ENCODE assay signal across 20 cellular contexts in the genomic region with DNA sequence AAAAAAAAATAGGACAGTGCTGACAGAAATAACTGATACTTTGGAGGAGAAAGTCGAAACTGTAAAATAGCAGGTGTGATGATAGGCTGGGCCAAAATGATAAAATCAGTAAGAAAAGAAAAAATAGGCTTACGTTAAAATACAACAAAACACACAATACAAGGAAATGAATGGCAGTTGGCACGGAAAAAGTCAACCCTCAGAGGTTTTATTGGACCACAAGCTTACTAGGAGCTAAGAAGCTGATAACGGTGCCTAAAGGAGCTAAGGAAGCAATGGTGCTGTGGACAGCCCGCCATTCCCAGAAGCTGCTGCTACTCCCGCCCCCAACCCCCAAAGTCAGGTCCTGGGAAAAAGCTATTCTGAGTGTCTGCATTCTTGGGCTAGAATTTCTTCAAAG. TPM values are rescaled to one million over a fixed set of nuclear protein-coding genes. Genes with fewer than 3 reads are reported as not detected.
DNase-seq lines count a peak whose midpoint lies in the region; ATAC-seq and TF ChIP-seq lines count a peak whose summit lies in the region.
"Had no signal": no experiment of that assay in that cellular context is flagged by ENCODE, and none has a peak within 500 bp of the region (broad histone marks: within the 10 kb centered on the region; RNA-seq: fewer than 3 reads in every experiment).

No MANE protein-coding gene starts in this region.

- H3F3A ChIP-seq in GM23338 (replicated peaks; ENCODE audit: low read depth) (no peaks in the 10 kb centered on the region), Loucy (ENCODE audit: low read depth) (0 out of 2 replicates have a peak, but pooled peaks cover 6% of the 10 kb centered on the region), smooth muscle cell (ENCODE audit: low read depth) (no peaks in the 10 kb centered on the region)

- H2AFZ ChIP-seq in GM23338 (no peak overlapping the region; the same call in 1 of the 2 replicates), Loucy (ENCODE audit: low read length) (peak overlapping the region; percentile 8; the same call in 1 of the 2 replicates), smooth muscle cell (ENCODE audit: low read depth) (no peak overlapping the region)

- intact Hi-C loops in sciatic nerve (cut with DNase I) = no loop called here

- H4K20me1 ChIP-seq in GM23338 (replicated peaks; ENCODE audit: insufficient read depth) = no peaks in the 10 kb centered on the region
- H4K20me1 ChIP-seq in Loucy (ENCODE audit: insufficient read depth, low read length, poor library complexity, severe bottlenecking) = no peaks in the 10 kb centered on the region
- no peaks in the 10 kb centered on the region for H4K20me1 ChIP-seq in smooth muscle cell (ENCODE audit: low read depth)
- H4K20me1 ChIP-seq: BLaER1 treated with 17β-estradiol and CSF1 and Interleukin-3, amounts not matched to agents 10 nM and 100 nM had no signal

- peaks cover 4% of the 10 kb centered on the region for H3K9me3 Mint-ChIP-seq in GM23338
- H3K9me3 Mint-ChIP-seq: CD4-positive, alpha-beta T cell had no signal

- no peaks in the 10 kb centered on the region for H3K36me3 ChIP-seq in GM23338 (ENCODE audit: insufficient read depth)
- H3K36me3 ChIP-seq in Loucy (ENCODE audit: insufficient read depth, low read length) = no peaks in the 10 kb centered on the region
- no peaks in the 10 kb centered on the region for H3K36me3 ChIP-seq in smooth muscle cell (ENCODE audit: low read depth)
- H3K36me3 ChIP-seq: BE2C; BLaER1 treated with 17β-estradiol and CSF1 and Interleukin-3, amounts not matched to agents 10 nM and 100 nM had no signal

- H3K27ac ChIP-seq in GM23338 (ENCODE audit: low read depth) (no peak overlapping the region), smooth muscle cell (ENCODE audit: low read depth) (no peak overlapping the region)
- H3K27ac ChIP-seq: A549; BLaER1 treated with 17β-estradiol and CSF1 and Interleukin-3, amounts not matched to agents 10 nM and 100 nM had no signal

- H3K4me3 Mint-ChIP-seq in GM23338 = no peak overlapping the region
- H3K4me3 Mint-ChIP-seq: CD14-positive monocyte; CD4-positive, alpha-beta T cell; CD8-positive, alpha-beta memory T cell had no signal

- WGBS in smooth muscle cell (ENCODE audit: low lambda C conversion rate) = 32% methylated on average over 6 of the region's 6 CpGs

- H3K27me3 ChIP-seq in GM23338 (ENCODE audit: insufficient read depth) = no peaks in the 10 kb centered on the region
- H3K27me3 ChIP-seq in Loucy (ENCODE audit: insufficient read depth, low read length, poor library complexity, severe bottlenecking) = no peaks in the 10 kb centered on the region
- H3K27me3 ChIP-seq in smooth muscle cell (ENCODE audit: low read depth) = no peaks in the 10 kb centered on the region
- H3K27me3 ChIP-seq: BLaER1 treated with 17β-estradiol and CSF1 and Interleukin-3, amounts not matched to agents 10 nM and 100 nM had no signal

- H3K9me3 ChIP-seq in Loucy (ENCODE audit: insufficient read depth, low read depth, low read length) (no peaks in the 10 kb centered on the region), smooth muscle cell (replicated peaks; ENCODE audit: low read depth) (no peaks in the 10 kb centered on the region)
- H3K9me3 ChIP-seq: A549, BE2C had no signal

- H3K27me3 Mint-ChIP-seq in GM23338 (ENCODE audit: insufficient read depth, low read depth, poor library complexity) = no peaks in the 10 kb centered on the region

- H3K36me3 Mint-ChIP-seq in GM23338 (ENCODE audit: low read depth) = no peaks in the 10 kb centered on the region; the same call in 2 of the 3 replicates
- H3K36me3 Mint-ChIP-seq: CD14-positive monocyte; CD8-positive, alpha-beta memory T cell had no signal

- no peak overlapping the region for H3K4me3 ChIP-seq in GM23338
- peak overlapping the region; percentile 40 for H3K4me3 ChIP-seq in Loucy (ENCODE audit: low read length, poor library complexity, severe bottlenecking)
- no peak overlapping the region for H3K4me3 ChIP-seq in smooth muscle cell
- H3K4me3 ChIP-seq: A549; BLaER1 treated with 17β-estradiol and CSF1 and Interleukin-3, amounts not matched to agents 10 nM and 100 nM had no signal

- H3K4me2 ChIP-seq in GM23338 = no peak overlapping the region
- peak overlapping the region; percentile 54 for H3K4me2 ChIP-seq in Loucy (ENCODE audit: low read depth, low read length, poor library complexity, severe bottlenecking)
- peak overlapping the region; percentile 52 for H3K4me2 ChIP-seq in smooth muscle cell
- H3K4me2 ChIP-seq: A549; BLaER1 treated with 17β-estradiol and CSF1 and Interleukin-3, amounts not matched to agents 10 nM and 100 nM had no signal

- DNase-seq in GM23338 (ENCODE audit: low spot score) (peak; percentile 14), glomerular endothelial cell (ENCODE audit: extremely low read depth, low read depth, low spot score) (peak; percentile 66), smooth muscle cell (lab: John Stamatoyannopoulos, UW; ENCODE audit: unreplicated experiment) (no peak), sciatic nerve (ENCODE audit: low spot score) (no peak), NCI-H748 (lab: John Stamatoyannopoulos, UW; ENCODE audit: unreplicated experiment) (no peak)
- DNase-seq: 8988T; ACHN; AML-193; BE2C; CD4-positive, alpha-beta T cell; CD8-positive, alpha-beta memory T cell; DMS 273 treated with DMSO at 0.1 percent for 48 hours; DMS79; H7; HCEC 1CT had no signal

- H3K4me1 ChIP-seq in GM23338 (ENCODE audit: insufficient read depth) (no peaks in the 10 kb centered on the region; the same call in none of the 2 replicates), Loucy (ENCODE audit: insufficient read depth, low read length, poor library complexity, severe bottlenecking) (peaks cover 60% of the 10 kb centered on the region), smooth muscle cell (ENCODE audit: low read depth) (no peaks in the 10 kb centered on the region)
- H3K4me1 ChIP-seq: BE2C had no signal

- peaks cover 5% of the 10 kb centered on the region; the same call in 1 of the 2 replicates for H3K9me2 ChIP-seq in GM23338 (ENCODE audit: insufficient read depth)
- no peaks in the 10 kb centered on the region for H3K9me2 ChIP-seq in Loucy (replicated peaks; ENCODE audit: low read depth, low read length)

- TF ChIP-seq CTCF in GM23338 (conservative IDR thresholded peaks at IDR 0.05; ENCODE audit: low read depth in 2 of 2) (no peak), Loucy (conservative IDR thresholded peaks at IDR 0.05; ENCODE audit: low read length) (no peak), smooth muscle cell (IDR thresholded peaks at IDR 0.05; ENCODE audit: borderline replicate concordance, insufficient read depth, poor library complexity, severe bottlenecking) (no peak)

- no peak overlapping the region for H3K27ac Mint-ChIP-seq in GM23338
- H3K27ac Mint-ChIP-seq: CD4-positive, alpha-beta T cell; CD8-positive, alpha-beta memory T cell had no signal

- H3K79me2 ChIP-seq in GM23338 (replicated peaks; ENCODE audit: insufficient read depth) (no peaks in the 10 kb centered on the region), Loucy (ENCODE audit: insufficient read depth, low read length) (no peaks in the 10 kb centered on the region), smooth muscle cell (ENCODE audit: low read depth) (no peaks in the 10 kb centered on the region)

- ATAC-seq in GM23338 = no peak
- ATAC-seq in GM21515 (IDR thresholded peaks at IDR 0.05; ENCODE audit: unreplicated experiment) = no peak
- ATAC-seq in sciatic nerve = no peak
- ATAC-seq: A549 had no signal

- peaks cover 2% of the 10 kb centered on the region for H3K4me1 Mint-ChIP-seq in GM23338
- H3K4me1 Mint-ChIP-seq: CD8-positive, alpha-beta memory T cell had no signal

- H3K9ac ChIP-seq in Loucy (ENCODE audit: low read depth, low read length, poor library complexity, severe bottlenecking) (peak overlapping the region; percentile 65), smooth muscle cell (ENCODE audit: low read depth) (no peak overlapping the region)
- H3K9ac ChIP-seq: BLaER1 treated with 17β-estradiol and CSF1 and Interleukin-3, amounts not matched to agents 10 nM and 100 nM had no signal

TF ChIP-seq in GM23338, 12 proteins besides CTCF, POLR2A, EP300 and RAD21 (continues in another document):
- TF ChIP-seq ZNF114 (CRISPR knock-in tag; IDR thresholded peaks at IDR 0.05) = no peak
- TF ChIP-seq JUNB (IDR thresholded peaks at IDR 0.05; ENCODE audit: unreplicated experiment) = no peak
- no peak for TF ChIP-seq POLR2AphosphoS5 (IDR thresholded peaks at IDR 0.05; ENCODE audit: low read depth)
- TF ChIP-seq ZNF331 (CRISPR knock-in tag; IDR thresholded peaks at IDR 0.05; ENCODE audit: low read depth) = no peak
- TF ChIP-seq, protein P1, sequence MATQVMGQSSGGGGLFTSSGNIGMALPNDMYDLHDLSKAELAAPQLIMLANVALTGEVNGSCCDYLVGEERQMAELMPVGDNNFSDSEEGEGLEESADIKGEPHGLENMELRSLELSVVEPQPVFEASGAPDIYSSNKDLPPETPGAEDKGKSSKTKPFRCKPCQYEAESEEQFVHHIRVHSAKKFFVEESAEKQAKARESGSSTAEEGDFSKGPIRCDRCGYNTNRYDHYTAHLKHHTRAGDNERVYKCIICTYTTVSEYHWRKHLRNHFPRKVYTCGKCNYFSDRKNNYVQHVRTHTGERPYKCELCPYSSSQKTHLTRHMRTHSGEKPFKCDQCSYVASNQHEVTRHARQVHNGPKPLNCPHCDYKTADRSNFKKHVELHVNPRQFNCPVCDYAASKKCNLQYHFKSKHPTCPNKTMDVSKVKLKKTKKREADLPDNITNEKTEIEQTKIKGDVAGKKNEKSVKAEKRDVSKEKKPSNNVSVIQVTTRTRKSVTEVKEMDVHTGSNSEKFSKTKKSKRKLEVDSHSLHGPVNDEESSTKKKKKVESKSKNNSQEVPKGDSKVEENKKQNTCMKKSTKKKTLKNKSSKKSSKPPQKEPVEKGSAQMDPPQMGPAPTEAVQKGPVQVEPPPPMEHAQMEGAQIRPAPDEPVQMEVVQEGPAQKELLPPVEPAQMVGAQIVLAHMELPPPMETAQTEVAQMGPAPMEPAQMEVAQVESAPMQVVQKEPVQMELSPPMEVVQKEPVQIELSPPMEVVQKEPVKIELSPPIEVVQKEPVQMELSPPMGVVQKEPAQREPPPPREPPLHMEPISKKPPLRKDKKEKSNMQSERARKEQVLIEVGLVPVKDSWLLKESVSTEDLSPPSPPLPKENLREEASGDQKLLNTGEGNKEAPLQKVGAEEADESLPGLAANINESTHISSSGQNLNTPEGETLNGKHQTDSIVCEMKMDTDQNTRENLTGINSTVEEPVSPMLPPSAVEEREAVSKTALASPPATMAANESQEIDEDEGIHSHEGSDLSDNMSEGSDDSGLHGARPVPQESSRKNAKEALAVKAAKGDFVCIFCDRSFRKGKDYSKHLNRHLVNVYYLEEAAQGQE (IDR thresholded peaks at IDR 0.05; ENCODE audit: unreplicated experiment) = no peak
- no peak for TF ChIP-seq CREB1 (CRISPR knock-in tag; IDR thresholded peaks at IDR 0.05; ENCODE audit: low read depth)

RNA-seq across cellular contexts. Expression of a gene that starts 55.9 kb away (rescaled TPM):
- total RNA-seq in GM23338 (2014; rRNA removed; shearing (Covaris generic)) = 25.6 and 43.7 TPM in 2 replicates
- polyA plus RNA-seq in GM23338 (2016; fragmentation: Nextera tagmentation; extraction: Ambion mirVana) (19.8 and 24.2 TPM in 2 replicates), smooth muscle cell (34.8 and 37.8 TPM in 2 replicates)
- total RNA-seq in glomerular endothelial cell (36.7 and 41.2 TPM in 2 replicates), smooth muscle cell (43.5 and 64.1 TPM in 2 replicates), sciatic nerve (72.2 TPM)

Comparison
In these comparisons a context has a peak if more than half of its experiments do, and no peak if none do; other contexts are left out.
1. DNase-seq: peak in GM23338 (single experiment) and glomerular endothelial cell (single experiment); none in smooth muscle cell (single experiment), sciatic nerve (single experiment) and NCI-H748 (single experiment).